Comparison of ENCODE assay signal across 9 cellular contexts in genomic region chr9:128203842-128204551, GRCh38. TPM values are rescaled to one million over a fixed set of nuclear protein-coding genes. Genes with fewer than 3 reads are reported as not detected.
DNase-seq lines count a peak whose midpoint lies in the region; ATAC-seq, FAIRE-seq and TF ChIP-seq lines count a peak whose summit lies in the region.
"Had no signal": no experiment of that assay in that cellular context is flagged by ENCODE, and none has a peak within 500 bp of the region (broad histone marks: within the 10 kb centered on the region; RNA-seq: fewer than 3 reads in every experiment).

No MANE protein-coding gene starts in this region.

- CTCF ChIA-PET in K562 (lab: Yijun Ruan, JAX; ENCODE audit: low intra/inter-chr PET ratio), result interaction anchor here (0.6 kb wide), 1 partner anchor 10 kb away, joined by 4 read pairs; no protein-coding TSS in a partner anchor

- peak; percentile 66 for DNase-seq in AG08395 (ENCODE audit: low spot score)
- DNase-seq in NCI-H69 (lab: John Stamatoyannopoulos, UW), result peak; percentile 74
- DNase-seq in K562 (ENCODE audit: extremely low read depth in 1 of 4, low spot score in 3 of 4), result peak; percentile 87 to 91 (median 90)
- no peak for DNase-seq in immature natural killer cell
- peak; percentile 24 for DNase-seq in stimulated activated naive CD8-positive, alpha-beta T cell treated with anti-CD3 and anti-CD28 coated beads, Interleukin-15, Interleukin-2, amounts not matched to agents 100 U/mL and 50 U/mL, for 24 hours

- H3K27me3 ChIP-seq in K562 (ENCODE audit: control insufficient read depth in 2 of 2, insufficient read depth in 2 of 2, low read length in 2 of 2), result no peaks in the 10 kb centered on the region

- H3K4me3 ChIP-seq in GM12875 (ENCODE audit: low read depth, low read length), result peak overlapping the region; percentile 2
- peak overlapping the region; percentile 55 for H3K4me3 ChIP-seq in K562

- ATAC-seq in K562, result peak; percentile 67
- ATAC-seq in stimulated activated naive CD8-positive, alpha-beta T cell treated with anti-CD3 and anti-CD28 coated beads, Interleukin-15, Interleukin-2, amounts not matched to agents 100 U/mL and 50 U/mL, for 24 hours, result no peak
- ATAC-seq in HG02798 (IDR thresholded peaks at IDR 0.05; ENCODE audit: poor library complexity, unreplicated experiment), result no peak
- no peak for ATAC-seq in HG02759 (IDR thresholded peaks at IDR 0.05; ENCODE audit: unreplicated experiment)

- H3K27me3 Mint-ChIP-seq in immature natural killer cell (ENCODE audit: low read depth in 3 of 3), result peaks cover 2 to 15% (median 10%) of the 10 kb centered on the region in 3 donors

- TF ChIP-seq EP300 in K562 (IDR thresholded peaks at IDR 0.05; ENCODE audit: low read length), result no peak

- no peak for TF ChIP-seq POLR2A in K562 (conservative IDR thresholded peaks at IDR 0.05)

- peak overlapping the region; percentile 47 to 97; a peak in 3 of 4 replicates for H3K9ac ChIP-seq in K562 (ENCODE audit: insufficient read depth in 1 of 2, low read depth in 2 of 2, low read length in 2 of 2)

- H3K36me3 ChIP-seq in K562 (ENCODE audit: control insufficient read depth, insufficient read depth, low read length), result 0 out of 3 replicates have a peak, but pooled peaks cover 4% of the 10 kb centered on the region

- peak overlapping the region; percentile 74 for H3K4me2 ChIP-seq in K562 (ENCODE audit: insufficient read depth, low read length)

- POLR2A ChIA-PET in K562 (lab: Yijun Ruan, JAX), result interaction anchor here (0.6 to 0.7 kb wide), 2 partner anchors 10 to 11 kb away, joined by 3 to 4 read pairs; no protein-coding TSS in a partner anchor

- H3K36me3 Mint-ChIP-seq in immature natural killer cell, result no peaks in the 10 kb centered on the region

- peak overlapping the region in 3 of 5 donors; percentile 30 to 59 (median 36) for H3K4me3 Mint-ChIP-seq in immature natural killer cell

- H3K9me1 ChIP-seq in K562 (ENCODE audit: control insufficient read depth, insufficient read depth, low read length), result peaks cover 3% of the 10 kb centered on the region

- H4K20me1 ChIP-seq in K562 (replicated peaks; ENCODE audit: control insufficient read depth, insufficient read depth, low read length), result peaks cover 3% of the 10 kb centered on the region

- peak overlapping the region; percentile 97 for H2AFZ ChIP-seq in K562 (ENCODE audit: low read depth, low read length)

- BruUV-seq in K562 (replicated peaks; lab: Mats Ljungman, UMichigan), result no TSS peak

- peak overlapping the region; percentile 20; the same call in 1 of the 3 replicates for H3K27ac ChIP-seq in K562 (ENCODE audit: extremely low read depth, low read depth, low read length)

- H3K9me3 ChIP-seq in K562 (replicated peaks; ENCODE audit: control insufficient read depth, insufficient read depth, low read depth, low read length), result no peaks in the 10 kb centered on the region

- no peaks in the 10 kb centered on the region for H3K79me2 ChIP-seq in K562 (ENCODE audit: control insufficient read depth, insufficient read depth, low read length)

- H3K27ac Mint-ChIP-seq in immature natural killer cell, result no peak overlapping the region

- no peak for TF ChIP-seq CTCF in GM12875 (IDR thresholded peaks at IDR 0.05; ENCODE audit: borderline replicate concordance, insufficient read depth, low read depth, low read length)
- TF ChIP-seq CTCF in K562 (IDR thresholded peaks at IDR 0.05 in 2 of 3, conservative IDR thresholded peaks at IDR 0.05 in 1 of 3; ENCODE audit: insufficient read depth in 2 of 3, low read depth in 1 of 3, low read length in 3 of 3), result peak; percentile 26 to 43 (median 42); a peak in 3 of 6 replicates

- in situ Hi-C loops in K562 (cut with MboI), result no loop called here

- 3% methylated on average over 48 of the region's 48 CpGs for WGBS in K562 (ENCODE audit: insufficient coverage, low coverage, missing lambda C conversion rate)

- H3K4me1 Mint-ChIP-seq in immature natural killer cell, result peaks cover 9% of the 10 kb centered on the region in 2 donors

- H3K9me3 Mint-ChIP-seq in immature natural killer cell, result no peaks in the 10 kb centered on the region

- intact Hi-C loops in K562 (cut with micrococcal nuclease), result loop anchor here (2.0 kb wide), 2 partner anchors 13 to 73 kb away; partner anchors contain the start of genes CIZ1, GOLGA2 and SWI5

- peak in 1 of 2 experiments; percentile 41; a peak in 3 of 4 replicates for TF ChIP-seq RAD21 in K562 (CRISPR knock-in tag; conservative IDR thresholded peaks at IDR 0.05 in 1 of 2, IDR thresholded peaks at IDR 0.05 in 1 of 2)

- peaks cover 22 to 40% of the 10 kb centered on the region in 2 experiments for H3K4me1 ChIP-seq in K562 (replicated peaks in 1 of 2; ENCODE audit: control insufficient read depth in 2 of 2, insufficient read depth in 2 of 2, low read length in 2 of 2)

- FAIRE-seq in K562 (lab: Jason Lieb, UNC), result peak; percentile 29

RNA-seq across cellular contexts. Expression of gene DNM1, which starts 0.8 kb away (rescaled TPM):
- 88.0 and 181 TPM in 2 replicates for total RNA-seq in K562 (2011; cell fraction: chromatin; rRNA removed; ENCODE audit: low replicate concordance)
- total RNA-seq in K562 (2011; cell fraction: nucleolus; rRNA removed), result 88.4 and 99.1 TPM in 2 replicates
- total RNA-seq in K562 (2011; cell fraction: nucleoplasm; rRNA removed), result 92.3 and 124 TPM in 2 replicates
- total RNA-seq in K562 (2014; rRNA removed) (6.6 and 7.9 TPM in 2 replicates), K562 (2014; rRNA removed; fragmentation: Illumina TruSeq; extraction: Trizol) (4.5 and 5.2 TPM in 2 replicates), K562 (2015; rRNA removed; fragmentation: Illumina TruSeq; extraction: Trizol) (8.4 and 9.1 TPM in 2 replicates), K562 (2021) (20.7 and 23.1 TPM in 2 replicates)
- polyA plus RNA-seq in K562 (2011; rRNA removed) (9.5 and 33.1 TPM in 2 replicates), K562 (2014; fragmentation: Illumina TruSeq; extraction: Trizol) (10.0 and 15.5 TPM in 2 replicates), K562 (2014; fragmentation: Nextera tagmentation; extraction: Ambion mirVana) (under 1 TPM; 0.39 to 0.58 TPM), K562 (2014; rRNA removed) (17.6 TPM in 2 replicates), immature natural killer cell (under 1 TPM in 2 of 3 donors, not detected in 1; 0.32 to 0.47 TPM)
- polyA plus RNA-seq in K562 (2011; cell fraction: cytosol; rRNA removed), result 7.7 and 11.1 TPM in 2 replicates
- 108 and 126 TPM in 2 replicates for polyA plus RNA-seq in K562 (2011; cell fraction: nucleus; rRNA removed)
- polyA plus RNA-seq in K562 (2012), result 15.9 and 25.7 TPM in 2 replicates
- 19.1 and 29.6 TPM in 2 replicates for polyA minus RNA-seq in K562 (2011; rRNA and poly(A)+ RNA removed)
- 6.7 and 22.4 TPM in 2 replicates for polyA minus RNA-seq in K562 (2011; cell fraction: cytosol; rRNA and poly(A)+ RNA removed)
- polyA minus RNA-seq in K562 (2011; cell fraction: nucleus; rRNA and poly(A)+ RNA removed), result 55.2 and 137 TPM in 2 replicates
- total RNA-seq: myocyte had no signal

RNA-seq across cellular contexts. Expression of gene CIZ1, which starts 12.6 kb away (rescaled TPM):
- 263 and 434 TPM in 2 replicates for total RNA-seq in K562 (2011; cell fraction: chromatin; rRNA removed; ENCODE audit: low replicate concordance)
- total RNA-seq in K562 (2011; cell fraction: nucleolus; rRNA removed), result 204 and 208 TPM in 2 replicates
- 222 and 230 TPM in 2 replicates for total RNA-seq in K562 (2011; cell fraction: nucleoplasm; rRNA removed)
- 127 and 164 TPM in 2 replicates for total RNA-seq in K562 (2014; rRNA removed)
- total RNA-seq in K562 (2014; rRNA removed; fragmentation: Illumina TruSeq; extraction: Trizol), result 55.4 and 57.1 TPM in 2 replicates
- 83.7 and 87.8 TPM in 2 replicates for total RNA-seq in K562 (2015; rRNA removed; fragmentation: Illumina TruSeq; extraction: Trizol)
- total RNA-seq in K562 (2021), result 329 and 330 TPM in 2 replicates
- polyA plus RNA-seq in K562 (2011; rRNA removed), result 82.1 and 168 TPM in 2 replicates
- 139 and 188 TPM in 2 replicates for polyA plus RNA-seq in K562 (2011; cell fraction: cytosol; rRNA removed)
- 284 and 400 TPM in 2 replicates for polyA plus RNA-seq in K562 (2011; cell fraction: nucleus; rRNA removed)
- 220 and 374 TPM in 2 replicates for polyA plus RNA-seq in K562 (2012)
- polyA plus RNA-seq in K562 (2014; fragmentation: Illumina TruSeq; extraction: Trizol), result 244 and 291 TPM in 2 replicates
- polyA plus RNA-seq in K562 (2014; fragmentation: Nextera tagmentation; extraction: Ambion mirVana), result 10 to 100 TPM in 1 of 2 experiments, 1 to 10 TPM in 1; 6.6 to 12.6 TPM
- polyA plus RNA-seq in K562 (2014; rRNA removed), result 161 and 175 TPM in 2 replicates
- 76.1 and 76.4 TPM in 2 replicates for polyA minus RNA-seq in K562 (2011; rRNA and poly(A)+ RNA removed)
- polyA minus RNA-seq in K562 (2011; cell fraction: cytosol; rRNA and poly(A)+ RNA removed), result 115 and 157 TPM in 2 replicates
- polyA minus RNA-seq in K562 (2011; cell fraction: nucleus; rRNA and poly(A)+ RNA removed), result 42.3 and 58.8 TPM in 2 replicates
- 10 to 100 TPM in 1 of 3 donors, 1 to 10 TPM in 2; 4.4 to 36.4 (median 9.1) TPM for polyA plus RNA-seq in immature natural killer cell

RNA-seq across cellular contexts. Expression of gene BBLN, which starts 43.9 kb away (rescaled TPM):
- total RNA-seq in K562 (2011; cell fraction: chromatin; rRNA removed; ENCODE audit: low replicate concordance), result 24.5 and 53.9 TPM in 2 replicates
- total RNA-seq in K562 (2011; cell fraction: nucleolus; rRNA removed), result 72.0 and 78.0 TPM in 2 replicates
- 65.8 and 106 TPM in 2 replicates for total RNA-seq in K562 (2011; cell fraction: nucleoplasm; rRNA removed)
- total RNA-seq in K562 (2014; rRNA removed) (331 and 433 TPM in 2 replicates), K562 (2014; rRNA removed; fragmentation: Illumina TruSeq; extraction: Trizol) (11.5 and 11.9 TPM in 2 replicates), K562 (2015; rRNA removed; fragmentation: Illumina TruSeq; extraction: Trizol) (109 and 123 TPM in 2 replicates), K562 (2021) (172 and 177 TPM in 2 replicates)
- polyA plus RNA-seq in K562 (2011; rRNA removed) (87.1 and 125 TPM in 2 replicates), K562 (2014; fragmentation: Illumina TruSeq; extraction: Trizol) (30.1 and 181 TPM in 2 replicates), K562 (2014; fragmentation: Nextera tagmentation; extraction: Ambion mirVana) (10 to 100 TPM in 1 of 2 experiments, 1 to 10 TPM in 1; 4.2 to 13.7 TPM), K562 (2014; rRNA removed) (191 and 213 TPM in 2 replicates), immature natural killer cell (100 to 1,000 TPM; 115 to 194 (median 182) TPM)
- polyA plus RNA-seq in K562 (2011; cell fraction: cytosol; rRNA removed), result 256 and 738 TPM in 2 replicates
- polyA plus RNA-seq in K562 (2011; cell fraction: nucleus; rRNA removed), result 139 and 249 TPM in 2 replicates
- 180 and 393 TPM in 2 replicates for polyA plus RNA-seq in K562 (2012)
- 19.8 and 21.1 TPM in 2 replicates for polyA minus RNA-seq in K562 (2011; rRNA and poly(A)+ RNA removed)
- polyA minus RNA-seq in K562 (2011; cell fraction: cytosol; rRNA and poly(A)+ RNA removed), result 74.5 and 112 TPM in 2 replicates
- polyA minus RNA-seq in K562 (2011; cell fraction: nucleus; rRNA and poly(A)+ RNA removed), result 29.6 and 47.0 TPM in 2 replicates

RNA-seq across cellular contexts. Expression of gene LCN2, which starts 54.7 kb away (rescaled TPM):
- 0.58 and 2.0 TPM in 2 replicates for total RNA-seq in K562 (2011; cell fraction: chromatin; rRNA removed; ENCODE audit: low replicate concordance)
- 1.1 and 1.3 TPM in 2 replicates for total RNA-seq in K562 (2011; cell fraction: nucleolus; rRNA removed)
- 1.7 TPM in 1 of 2 replicates, not detected in the other for total RNA-seq in K562 (2011; cell fraction: nucleoplasm; rRNA removed)
- total RNA-seq in K562 (2014; rRNA removed) (0.20 and 0.54 TPM in 2 replicates), K562 (2014; rRNA removed; fragmentation: Illumina TruSeq; extraction: Trizol) (0.47 TPM in 1 of 2 replicates, not detected in the other), K562 (2015; rRNA removed; fragmentation: Illumina TruSeq; extraction: Trizol) (not detected in 2 replicates), K562 (2021) (0.40 and 0.72 TPM in 2 replicates)
- polyA plus RNA-seq in K562 (2011; rRNA removed) (0.60 and 1.2 TPM in 2 replicates), K562 (2014; fragmentation: Illumina TruSeq; extraction: Trizol) (0.22 and 1.0 TPM in 2 replicates), K562 (2014; fragmentation: Nextera tagmentation; extraction: Ambion mirVana) (under 1 TPM; 0.10 to 0.11 TPM), K562 (2014; rRNA removed) (0.21 and 0.65 TPM in 2 replicates), immature natural killer cell (under 1 TPM in 2 of 3 donors, not detected in 1; 0.44 to 0.66 TPM)
- polyA plus RNA-seq in K562 (2011; cell fraction: cytosol; rRNA removed), result 0.40 and 0.69 TPM in 2 replicates
- 3.3 and 4.8 TPM in 2 replicates for polyA plus RNA-seq in K562 (2011; cell fraction: nucleus; rRNA removed)
- polyA plus RNA-seq in K562 (2012), result 0.16 and 0.37 TPM in 2 replicates
- polyA minus RNA-seq in K562 (2011; rRNA and poly(A)+ RNA removed), result 1.2 and 1.4 TPM in 2 replicates
- not detected in 2 replicates for polyA minus RNA-seq in K562 (2011; cell fraction: cytosol; rRNA and poly(A)+ RNA removed)
- polyA minus RNA-seq in K562 (2011; cell fraction: nucleus; rRNA and poly(A)+ RNA removed), result not detected in 2 replicates
- total RNA-seq: myocyte had no signal

Comparison
In these comparisons a context has a peak if more than half of its experiments do, and no peak if none do; other contexts are left out.
1. DNase-seq: peak in AG08395 (single experiment), NCI-H69 (single experiment), K562 (4 of 4) and stimulated activated naive CD8-positive, alpha-beta T cell treated with anti-CD3 and anti-CD28 coated beads, Interleukin-15, Interleukin-2, amounts not matched to agents 100 U/mL and 50 U/mL, for 24 hours (single experiment); none in immature natural killer cell (0 of 3).